In genomic region chr1:44405804-44406743, GRCh38 we compare ENCODE assay signal across 7 cellular contexts. TPM values are rescaled to one million over a fixed set of nuclear protein-coding genes. Genes with fewer than 3 reads are reported as not detected.
A peak's percentile ranks its signal among the peaks of the same experiment; 100 is the strongest.
DNase-seq lines count a peak whose midpoint lies in the region; ATAC-seq, FAIRE-seq and TF ChIP-seq lines count a peak whose summit lies in the region.

No MANE protein-coding gene starts in this region.

- peaks cover 17% of the 10 kb centered on the region for H3K4me1 Mint-ChIP-seq in memory B cell

- peak; percentile 81 for ATAC-seq in Panc1
- peak; percentile 29 for ATAC-seq in memory B cell (ENCODE audit: low read depth)
- ATAC-seq in thoracic aorta (ENCODE audit: insufficient number of reproducible peaks, low FRiP score, low read depth) = no peak

- no peaks in the 10 kb centered on the region for H3K36me3 ChIP-seq in Panc1 (ENCODE audit: control insufficient read depth, insufficient read depth, low read length)
- no peaks in the 10 kb centered on the region for H3K36me3 ChIP-seq in thoracic aorta
- H3K36me3 ChIP-seq in small intestine (ENCODE audit: control insufficient read depth in 2 of 2, insufficient read depth in 2 of 2, low read length in 2 of 2) = no peaks in the 10 kb centered on the region

- WGBS in small intestine, 3 donors = 0 to 1% (median 0%) methylated on average over 66 to 67 of the region's 67 CpGs

- H3K27me3 ChIP-seq in Panc1 (ENCODE audit: control insufficient read depth, insufficient read depth, low read length) (no peaks in the 10 kb centered on the region), thoracic aorta (replicated peaks; ENCODE audit: insufficient read depth) (peaks cover 28% of the 10 kb centered on the region), small intestine (ENCODE audit: control insufficient read depth in 2 of 2, insufficient read depth in 2 of 2, low read length in 2 of 2) (peaks cover 7 to 50% of the 10 kb centered on the region in 2 donors)

- TF ChIP-seq CTCF in Panc1 (IDR thresholded peaks at IDR 0.05) (no peak), thoracic aorta (IDR thresholded peaks at IDR 0.05) (no peak)

- H3K4me3 ChIP-seq in Panc1 (ENCODE audit: low read depth in 2 of 2, low read length in 2 of 2) (peak overlapping the region; percentile 84 to 87), thoracic aorta (peak overlapping the region; percentile 73), small intestine (ENCODE audit: low read depth in 1 of 2, low read length in 2 of 2) (peak overlapping the region in 1 of 2 donors; percentile 38)

- peak overlapping the region; percentile 45 for H3K27ac Mint-ChIP-seq in memory B cell

- peaks cover 25% of the 10 kb centered on the region for H3K4me1 ChIP-seq in Panc1 (ENCODE audit: control insufficient read depth, insufficient read depth, low read length)
- H3K4me1 ChIP-seq in thoracic aorta (ENCODE audit: control insufficient read depth in 1 of 2, low read depth in 2 of 2) = peaks cover 22 to 31% of the 10 kb centered on the region in 2 donors
- H3K4me1 ChIP-seq in small intestine (ENCODE audit: control insufficient read depth in 2 of 2, insufficient read depth in 1 of 2, low read depth in 1 of 2, low read length in 1 of 2) = peaks cover 0 to 2% of the 10 kb centered on the region in 2 donors

- TF ChIP-seq POLR2A in H54 (IDR thresholded peaks at IDR 0.05; ENCODE audit: low read depth, low read length) = no peak

- no TSS peak for BruUV-seq in Panc1 (replicated peaks; lab: Mats Ljungman, UMichigan)

- H3K4me3 Mint-ChIP-seq in memory B cell = peak overlapping the region; percentile 81

- DNase-seq in H54 (ENCODE audit: insufficient read length, low spot score) (peak; percentile 83), Panc1 (ENCODE audit: low read depth, low spot score) (no peak), caudate nucleus (lab: John Stamatoyannopoulos, UW) (peak in 9 of 61 donors; percentile 17 to 59 (median 36)), memory B cell (ENCODE audit: low spot score in 2 of 2) (peak; percentile 20 to 41), thoracic aorta (ENCODE audit: low spot score) (no peak), small intestine (no peak), occipital lobe (lab: John Stamatoyannopoulos, UW) (no peak)

- CTCF ChIA-PET in Panc1 (lab: Charles Lee) = no interaction called here

- H3K27ac ChIP-seq in Panc1 (ENCODE audit: low read length) (peak overlapping the region; percentile 82), caudate nucleus (ENCODE audit: low read depth, low read length) (peak overlapping the region; percentile 85), thoracic aorta (no peak overlapping the region), small intestine (ENCODE audit: low read depth in 1 of 2, low read length in 1 of 2) (no peak overlapping the region)

- H3K27me3 Mint-ChIP-seq in memory B cell = peaks cover 26% of the 10 kb centered on the region

- in situ Hi-C loops in Panc1 (cut with HindIII; ENCODE audit: low pct_unique_long_range_greater_than_20kb, low sequenced_read_pairs) = no loop called here

- intact Hi-C loops in Panc1 (cut with micrococcal nuclease; ENCODE audit: unreplicated experiment) = no loop called here

- H3K36me3 Mint-ChIP-seq in memory B cell = no peaks in the 10 kb centered on the region

- no peak for FAIRE-seq in H54 (lab: Jason Lieb, UNC)
- no peak for FAIRE-seq in small intestine (lab: Jason Lieb, UNC)

- no peaks in the 10 kb centered on the region for H3K9me3 ChIP-seq in Panc1 (ENCODE audit: control insufficient read depth, insufficient read depth, low read depth, low read length)
- no peaks in the 10 kb centered on the region for H3K9me3 ChIP-seq in thoracic aorta
- H3K9me3 ChIP-seq in small intestine (ENCODE audit: control insufficient read depth, low read depth) = no peaks in the 10 kb centered on the region

- POLR2A ChIA-PET in Panc1 (lab: Charles Lee) = no interaction called here

- no peaks in the 10 kb centered on the region for H3K9me3 Mint-ChIP-seq in memory B cell

RNA-seq across cellular contexts. Expression of gene RNF220, which starts 1.0 kb away (rescaled TPM):
- 64.9 TPM for total RNA-seq in Panc1 (2021; ENCODE audit: unreplicated experiment)
- polyA plus RNA-seq in Panc1 (2012; ENCODE audit: insufficient read length) = 111 TPM
- 100 to 1,000 TPM; 121 to 125 TPM for total RNA-seq in thoracic aorta
- polyA plus RNA-seq in small intestine = 10 to 100 TPM; 52.6 to 85.2 (median 64.6) TPM
- 46.8 TPM for total RNA-seq in occipital lobe

RNA-seq across cellular contexts. Expression of gene ERI3, which starts 51.0 kb away (rescaled TPM):
- total RNA-seq in Panc1 (2021; ENCODE audit: unreplicated experiment) (83.3 TPM), thoracic aorta (10 to 100 TPM; 41.5 to 96.3 TPM), occipital lobe (99.2 TPM)
- polyA plus RNA-seq in Panc1 (2012; ENCODE audit: insufficient read length) = 89.7 TPM
- polyA plus RNA-seq in small intestine = 10 to 100 TPM; 26.5 to 50.1 (median 27.6) TPM

Comparison
In these comparisons a context has a peak if more than half of its experiments do, and no peak if none do; other contexts are left out.
1. DNase-seq: peak in H54 (single experiment) and memory B cell (2 of 2); none in Panc1 (single experiment), thoracic aorta (single experiment), small intestine (single experiment) and occipital lobe (single experiment).
2. H3K27ac ChIP-seq: peak in Panc1 (single experiment) and caudate nucleus (single experiment); none in thoracic aorta (0 of 2) and small intestine (0 of 2).